8 cellular contexts compared by ENCODE assay signal in genomic region chr9:124216474-124217176, GRCh38. TPM values are rescaled to one million over a fixed set of nuclear protein-coding genes. Genes with fewer than 3 reads are reported as not detected.
DNase-seq lines count a peak whose midpoint lies in the region; ATAC-seq lines count a peak whose summit lies in the region.

No MANE protein-coding gene starts in this region.

- no peaks in the 10 kb centered on the region for H3K27me3 ChIP-seq in CD4-positive, alpha-beta memory T cell (ENCODE audit: insufficient read depth, low read length)

- no peaks in the 10 kb centered on the region for H3K36me3 Mint-ChIP-seq in CD4-positive, alpha-beta memory T cell

- H3K36me3 ChIP-seq in CD4-positive, alpha-beta memory T cell (ENCODE audit: insufficient read depth, low read length), result no peaks in the 10 kb centered on the region

- no peaks in the 10 kb centered on the region for H3K9me3 Mint-ChIP-seq in CD4-positive, alpha-beta memory T cell

- POLR2A ChIA-PET in CD4-positive, alpha-beta memory T cell (lab: Charles Lee; ENCODE audit: partially characterized antibody), result interaction anchor here (1.0 to 2.4 kb wide), 5 partner anchors 12 to 22 kb away, joined by 3 to 7 read pairs (median 3); no protein-coding TSS in a partner anchor

- H3K27ac ChIP-seq in CD4-positive, alpha-beta memory T cell (ENCODE audit: low read depth, low read length), result no peak overlapping the region

- peak overlapping the region in 1 of 2 donors; percentile 44 for H3K4me3 ChIP-seq in CD4-positive, alpha-beta memory T cell (ENCODE audit: low read length in 2 of 2)

- peaks cover 40 to 71% (median 60%) of the 10 kb centered on the region in 4 donors for H3K4me1 Mint-ChIP-seq in CD4-positive, alpha-beta memory T cell

- H3K4me3 Mint-ChIP-seq in CD4-positive, alpha-beta memory T cell, result peak overlapping the region; percentile 42 to 88 (median 74)

- DNase-seq in CD4-positive, alpha-beta memory T cell, result peak in 4 of 5 donors; percentile 28 to 65 (median 36)
- DNase-seq in activated CD4-positive, alpha-beta T cell treated with anti-CD3 and anti-CD28 coated beads for 48 hours, result peak; percentile 72
- peak; percentile 89 for DNase-seq in cardiac septum (ENCODE audit: low spot score)
- peak; percentile 43 for DNase-seq in stimulated activated CD8-positive, alpha-beta memory T cell treated with anti-CD3 and anti-CD28 coated beads, Interleukin-15, amount 100 ng/mL, for 4 hours (ENCODE audit: low read depth in 2 of 2)
- DNase-seq in HuH-7.5 (ENCODE audit: low spot score), result no peak
- DNase-seq in glomerular visceral epithelial cell (ENCODE audit: extremely low spot score), result no peak
- no peak for DNase-seq in DMS114 treated with DMSO at 0.1 percent for 48 hours (lab: John Stamatoyannopoulos, UW; ENCODE audit: unreplicated experiment)

- H3K27me3 Mint-ChIP-seq in CD4-positive, alpha-beta memory T cell, result no peaks in the 10 kb centered on the region

- peak overlapping the region; percentile 40 to 94 (median 84) for H3K27ac Mint-ChIP-seq in CD4-positive, alpha-beta memory T cell

- peaks cover 59% of the 10 kb centered on the region for H3K4me1 ChIP-seq in CD4-positive, alpha-beta memory T cell (ENCODE audit: insufficient read depth, low read length)

- intact Hi-C loops in CD4-positive, alpha-beta memory T cell (cut with micrococcal nuclease), result no loop called here
- intact Hi-C loops in cardiac septum (cut with DNase I), result no loop called here

- CTCF ChIA-PET in CD4-positive, alpha-beta memory T cell (lab: Charles Lee; ENCODE audit: partially characterized antibody), result interaction anchor here (1.1 to 1.8 kb wide), 3 partner anchors 10 to 25 kb away, joined by 3 read pairs; no protein-coding TSS in a partner anchor

- ATAC-seq in HG03139 (IDR thresholded peaks at IDR 0.05; ENCODE audit: unreplicated experiment), result peak; percentile 26

- H3K9me3 ChIP-seq in CD4-positive, alpha-beta memory T cell (ENCODE audit: control insufficient read depth in 1 of 2, low read length in 2 of 2), result no peaks in the 10 kb centered on the region

RNA-seq across cellular contexts. Expression of gene NEK6, which starts 41.1 kb away (rescaled TPM):
- total RNA-seq in CD4-positive, alpha-beta memory T cell, result 10 to 100 TPM in 1 of 2 experiments, 1 to 10 TPM in 1; 9.9 to 11.7 TPM
- 1 to 10 TPM; 3.8 to 7.1 TPM for polyA plus RNA-seq in CD4-positive, alpha-beta memory T cell
- 11.6 TPM for total RNA-seq in cardiac septum

Comparison
In these comparisons a context has a peak if more than half of its experiments do, and no peak if none do; other contexts are left out.
1. DNase-seq: peak in CD4-positive, alpha-beta memory T cell (4 of 5), activated CD4-positive, alpha-beta T cell treated with anti-CD3 and anti-CD28 coated beads for 48 hours (single experiment), cardiac septum (single experiment) and stimulated activated CD8-positive, alpha-beta memory T cell treated with anti-CD3 and anti-CD28 coated beads, Interleukin-15, amount 100 ng/mL, for 4 hours (2 of 2); none in HuH-7.5 (single experiment), glomerular visceral epithelial cell (single experiment) and DMS114 treated with DMSO at 0.1 percent for 48 hours (single experiment).